In genomic region chr16:82010649-82011048, GRCh38 we compare ENCODE assay signal across 9 cellular contexts. TPM values are rescaled to one million over a fixed set of nuclear protein-coding genes. Genes with fewer than 3 reads are reported as not detected.
DNase-seq lines count a peak whose midpoint lies in the region; ATAC-seq and TF ChIP-seq lines count a peak whose summit lies in the region.
"Had no signal": no experiment of that assay in that cellular context is flagged by ENCODE, and none has a peak within 500 bp of the region (broad histone marks: within the 10 kb centered on the region; RNA-seq: fewer than 3 reads in every experiment).

No MANE protein-coding gene starts in this region.

- TF ChIP-seq EP300 in esophagus muscularis mucosa (IDR thresholded peaks at IDR 0.05), result no peak

- no peak overlapping the region for H3K27ac ChIP-seq in esophagus muscularis mucosa (replicated peaks in 1 of 4)

- H3K4me3 ChIP-seq in esophagus muscularis mucosa, result peak overlapping the region; percentile 48 to 64 (median 49)

- peaks cover 0 to 3% (median 0%) of the 10 kb centered on the region in 4 donors for H3K4me1 ChIP-seq in esophagus muscularis mucosa

- H3K4me1 Mint-ChIP-seq in activated T-cell treated with anti-CD3 and anti-CD28 coated beads, Interleukin-2, amount 50 U/mL, for 24 hours (ENCODE audit: low read depth), result peaks cover 33% of the 10 kb centered on the region
- H3K4me1 Mint-ChIP-seq in T-helper 17 cell, result peaks cover 14% of the 10 kb centered on the region
- peaks cover 30% of the 10 kb centered on the region for H3K4me1 Mint-ChIP-seq in stimulated activated naive CD8-positive, alpha-beta T cell treated with anti-CD3 and anti-CD28 coated beads, Interleukin-15, amount 100 ng/mL, for 72 hours

- in situ Hi-C loops in G401 (cut with HindIII; ENCODE audit: low sequenced_read_pairs), result no loop called here

- peak overlapping the region; percentile 90 for H3K27ac Mint-ChIP-seq in activated T-cell treated with anti-CD3 and anti-CD28 coated beads, Interleukin-2, amount 50 U/mL, for 24 hours
- peak overlapping the region; percentile 87 for H3K27ac Mint-ChIP-seq in T-helper 17 cell
- H3K27ac Mint-ChIP-seq in stimulated activated naive CD8-positive, alpha-beta T cell treated with anti-CD3 and anti-CD28 coated beads, Interleukin-15, amount 100 ng/mL, for 72 hours, result peak overlapping the region; percentile 95 to 97

- DNase-seq in activated T-cell treated with anti-CD3 and anti-CD28 coated beads, Interleukin-2, amount 50 U/mL, for 24 hours, result no peak
- no peak for DNase-seq in activated T-cell treated with anti-CD3 and anti-CD28 coated beads for 4 hours
- DNase-seq in T-helper 17 cell, result no peak
- no peak for DNase-seq in esophagus muscularis mucosa (ENCODE audit: extremely low spot score)
- DNase-seq in stimulated activated naive CD8-positive, alpha-beta T cell treated with anti-CD3 and anti-CD28 coated beads, Interleukin-15, amount 100 ng/mL, for 72 hours, result no peak
- no peak for DNase-seq in sciatic nerve (ENCODE audit: low spot score)
- no peak for DNase-seq in G401 (ENCODE audit: low spot score)
- DNase-seq: MV-4-11 had no signal

- H3K9me3 Mint-ChIP-seq in activated T-cell treated with anti-CD3 and anti-CD28 coated beads, Interleukin-2, amount 50 U/mL, for 24 hours, result peaks cover 28% of the 10 kb centered on the region
- H3K9me3 Mint-ChIP-seq in stimulated activated naive CD8-positive, alpha-beta T cell treated with anti-CD3 and anti-CD28 coated beads, Interleukin-15, amount 100 ng/mL, for 72 hours, result peaks cover 18 to 34% of the 10 kb centered on the region in 2 donors

- ATAC-seq in T-helper 17 cell (no peak), sciatic nerve (no peak), GM18498 (IDR thresholded peaks at IDR 0.05; ENCODE audit: unreplicated experiment) (no peak)
- ATAC-seq in stimulated activated naive CD8-positive, alpha-beta T cell treated with anti-CD3 and anti-CD28 coated beads, Interleukin-15, amount 100 ng/mL, for 72 hours, result no peak

- H3K36me3 Mint-ChIP-seq in activated T-cell treated with anti-CD3 and anti-CD28 coated beads, Interleukin-2, amount 50 U/mL, for 24 hours (ENCODE audit: low read depth), result peaks cover 47% of the 10 kb centered on the region
- no peaks in the 10 kb centered on the region for H3K36me3 Mint-ChIP-seq in T-helper 17 cell (ENCODE audit: low read depth)

- peak overlapping the region; percentile 84 for H3K4me3 Mint-ChIP-seq in activated T-cell treated with anti-CD3 and anti-CD28 coated beads, Interleukin-2, amount 50 U/mL, for 24 hours
- H3K4me3 Mint-ChIP-seq in T-helper 17 cell, result peak overlapping the region; percentile 86
- H3K4me3 Mint-ChIP-seq in stimulated activated naive CD8-positive, alpha-beta T cell treated with anti-CD3 and anti-CD28 coated beads, Interleukin-15, amount 100 ng/mL, for 72 hours, result peak overlapping the region; percentile 81 to 85

- TF ChIP-seq POLR2A in esophagus muscularis mucosa (IDR thresholded peaks at IDR 0.05; ENCODE audit: low read depth), result no peak

- peaks cover 0 to 18% (median 0%) of the 10 kb centered on the region in 4 donors for H3K27me3 ChIP-seq in esophagus muscularis mucosa

- no peak for TF ChIP-seq CTCF in esophagus muscularis mucosa (IDR thresholded peaks at IDR 0.05)

- 85% methylated on average over 8 of the region's 8 CpGs for WGBS in esophagus muscularis mucosa

- H3K36me3 ChIP-seq in esophagus muscularis mucosa, result no peaks in the 10 kb centered on the region

- no peaks in the 10 kb centered on the region for H3K9me3 ChIP-seq in T-helper 17 cell (ENCODE audit: control insufficient read depth, low read length, poor library complexity, severe bottlenecking)
- peaks cover 0 to 13% (median 6%) of the 10 kb centered on the region in 4 donors for H3K9me3 ChIP-seq in esophagus muscularis mucosa

- H3K27me3 Mint-ChIP-seq in activated T-cell treated with anti-CD3 and anti-CD28 coated beads, Interleukin-2, amount 50 U/mL, for 24 hours, result peaks cover 18% of the 10 kb centered on the region
- H3K27me3 Mint-ChIP-seq in T-helper 17 cell, result peaks cover under 1% of the 10 kb centered on the region
- no peaks in the 10 kb centered on the region for H3K27me3 Mint-ChIP-seq in stimulated activated naive CD8-positive, alpha-beta T cell treated with anti-CD3 and anti-CD28 coated beads, Interleukin-15, amount 100 ng/mL, for 72 hours

- intact Hi-C loops in esophagus muscularis mucosa (cut with DNase I) (no loop called here), sciatic nerve (cut with DNase I) (no loop called here)

RNA-seq across cellular contexts. Expression of gene SDR42E1, which starts 0.6 kb away (rescaled TPM):
- total RNA-seq in T-helper 17 cell, result 1 to 10 TPM; 4.9 TPM
- 1 to 10 TPM in 2 of 4 donors, under 1 TPM in 2; 0.66 to 1.3 (median 1.00) TPM for total RNA-seq in esophagus muscularis mucosa
- total RNA-seq in sciatic nerve, result 0.67 TPM
- under 0.01 TPM in 1 of 2 replicates, not detected in the other for total RNA-seq in G401 (2014; rRNA removed; shearing (Covaris generic))

RNA-seq across cellular contexts. Expression of gene HSD17B2, which starts 24.4 kb away (rescaled TPM):
- total RNA-seq in T-helper 17 cell, result not detected
- total RNA-seq in esophagus muscularis mucosa, result not detected
- total RNA-seq in sciatic nerve, result not detected
- total RNA-seq in G401 (2014; rRNA removed; shearing (Covaris generic)), result 1.7 and 3.9 TPM in 2 replicates
